In genomic region chr9:83431470-83432060, GRCh38 we compare ENCODE assay signal across 15 cellular contexts.
DNase-seq lines count a peak whose midpoint lies in the region; ATAC-seq and TF ChIP-seq lines count a peak whose summit lies in the region.
"Had no signal": no experiment of that assay in that cellular context is flagged by ENCODE, and none has a peak within 500 bp of the region (broad histone marks: within the 10 kb centered on the region; RNA-seq: fewer than 3 reads in every experiment).

No MANE protein-coding gene starts in this region.

- H3K4me3 ChIP-seq in right cardiac atrium (ENCODE audit: low read length), result no peak overlapping the region
- H3K4me3 ChIP-seq in skeletal muscle tissue (ENCODE audit: low read length in 3 of 3), result peak overlapping the region in 2 of 3 donors; percentile 32 to 36

- H2BK20ac ChIP-seq in H9 (ENCODE audit: low read depth, low read length, poor library complexity, severe bottlenecking), result no peak overlapping the region

- no peak overlapping the region for H3T11ph ChIP-seq in H9 (ENCODE audit: low read length)

- H3K9me3 ChIP-seq in H9 (ENCODE audit: control insufficient read depth, low read depth, low read length) (no peaks in the 10 kb centered on the region), right cardiac atrium (ENCODE audit: control insufficient read depth, low read length) (no peaks in the 10 kb centered on the region), skeletal muscle tissue (ENCODE audit: control insufficient read depth in 3 of 3, low read length in 3 of 3) (no peaks in the 10 kb centered on the region)

- no peaks in the 10 kb centered on the region for H3K23me2 ChIP-seq in H9 (ENCODE audit: insufficient read length, low read depth, low read length, poor library complexity, severe bottlenecking)

- H4K91ac ChIP-seq in H9 (ENCODE audit: insufficient read length, low read depth, low read length), result no peak overlapping the region

- peaks cover 0 to 12% (median 5%) of the 10 kb centered on the region in 3 experiments; a peak in 4 of 7 replicates for H3K36me3 Mint-ChIP-seq in H9 (ENCODE audit: insufficient read depth in 1 of 3, low read depth in 3 of 3)
- H3K36me3 Mint-ChIP-seq: activated naive CD4-positive, alpha-beta T cell treated with anti-CD3 and anti-CD28 coated beads, Interleukin-2, amount 50 U/mL, for 72 hours; CD4-positive, CD25-positive, alpha-beta regulatory T cell had no signal

- WGBS in H9 (ENCODE audit: extremely low coverage, insufficient read length, low lambda C conversion rate), result no CpG with 5 or more reads among the region's 3 CpGs
- 52% methylated on average over 3 of the region's 3 CpGs for WGBS in right cardiac atrium

- no peak overlapping the region for H3K23ac ChIP-seq in H9 (ENCODE audit: insufficient read length, low read depth, low read length)

- H3K27ac ChIP-seq in H9 (ENCODE audit: insufficient read length, low read depth, low read length) (no peak overlapping the region), VCaP (peak overlapping the region; percentile 97), right cardiac atrium (ENCODE audit: low read length) (peak overlapping the region; percentile 61), skeletal muscle tissue (ENCODE audit: low read depth, low read length) (peak overlapping the region; percentile 58)
- H3K27ac ChIP-seq: HL-60 had no signal

- H2BK15ac ChIP-seq in H9 (ENCODE audit: low read depth, low read length), result no peak overlapping the region

- H3K27ac Mint-ChIP-seq in H9, result peak overlapping the region in 2 of 3 experiments; percentile 3 to 97; a peak in 4 of 7 replicates

- no peak overlapping the region for H3K4ac ChIP-seq in H9 (ENCODE audit: low read depth, low read length)

- no peak overlapping the region for H3K56ac ChIP-seq in H9 (ENCODE audit: insufficient read length, low read depth, low read length)

- no peak overlapping the region for H2AFZ ChIP-seq in H9 (ENCODE audit: low read length)

- DNase-seq in H9 (no peak), right cardiac atrium (peak; percentile 34 to 79 (median 44)), occipital lobe (lab: John Stamatoyannopoulos, UW) (no peak)
- DNase-seq in activated CD4-positive, CD25-positive, alpha-beta regulatory T cell (lab: John Stamatoyannopoulos, UW), result no peak
- DNase-seq: activated CD4-positive, alpha-beta T cell treated with anti-CD3 and anti-CD28 coated beads, Interleukin-2, amount 50 U/mL, for 48 hours; CD4-positive, CD25-positive, alpha-beta regulatory T cell; effector CD4-positive, alpha-beta T cell; NCI-H1417; T-helper 1 cell had no signal

- H3K4me1 ChIP-seq in H9 (ENCODE audit: insufficient read depth, low read length), result peaks cover 3% of the 10 kb centered on the region; the same call in 1 of the 2 replicates
- peaks cover 11% of the 10 kb centered on the region for H3K4me1 ChIP-seq in right cardiac atrium (ENCODE audit: control insufficient read depth, insufficient read depth, low read length)
- peaks cover 21 to 34% (median 26%) of the 10 kb centered on the region in 3 donors for H3K4me1 ChIP-seq in skeletal muscle tissue (ENCODE audit: control insufficient read depth in 3 of 3, insufficient read depth in 3 of 3, low read length in 3 of 3)

- TF ChIP-seq CTCF in H9 (conservative IDR thresholded peaks at IDR 0.05), result no peak
- no peak for TF ChIP-seq CTCF in VCaP (conservative IDR thresholded peaks at IDR 0.05)

- H3K14ac ChIP-seq in H9 (ENCODE audit: insufficient read depth, low read length), result no peak overlapping the region

- H3K36me3 ChIP-seq in skeletal muscle tissue (ENCODE audit: control insufficient read depth in 3 of 3, insufficient read depth in 3 of 3, low read length in 3 of 3), result no peaks in the 10 kb centered on the region

- H4K8ac ChIP-seq in H9 (replicated peaks; ENCODE audit: insufficient read length, low read depth, low read length), result no peak overlapping the region

- no peak overlapping the region for H3K4me3 Mint-ChIP-seq in H9
- H3K4me3 Mint-ChIP-seq: CD4-positive, CD25-positive, alpha-beta regulatory T cell had no signal

- H3K4me2 ChIP-seq in H9 (ENCODE audit: insufficient read depth, insufficient read length, low read length), result no peak overlapping the region

- ATAC-seq in right cardiac atrium (peak; percentile 58 to 70), HG02970 (IDR thresholded peaks at IDR 0.05; ENCODE audit: low FRiP score, unreplicated experiment) (no peak), HG03025 (IDR thresholded peaks at IDR 0.05; ENCODE audit: low FRiP score, unreplicated experiment) (no peak)
- ATAC-seq: activated naive CD4-positive, alpha-beta T cell treated with anti-CD3 and anti-CD28 coated beads, Interleukin-2, amount 50 U/mL, for 72 hours had no signal

- no peak overlapping the region for H3K9ac ChIP-seq in H9 (ENCODE audit: extremely low read depth, insufficient read length, low read length)
- no peak overlapping the region for H3K9ac ChIP-seq in skeletal muscle tissue (ENCODE audit: low read depth in 1 of 3, low read length in 3 of 3)

- peaks cover 9 to 10% of the 10 kb centered on the region in 2 experiments; a peak in 4 of 5 replicates for H3K9me3 Mint-ChIP-seq in H9
- H3K9me3 Mint-ChIP-seq: activated naive CD4-positive, alpha-beta T cell treated with anti-CD3 and anti-CD28 coated beads, Interleukin-2, amount 50 U/mL, for 72 hours; CD4-positive, CD25-positive, alpha-beta regulatory T cell had no signal

- no peak overlapping the region for H3K18ac ChIP-seq in H9 (ENCODE audit: insufficient read length, low read depth, low read length)

- H2BK120ac ChIP-seq in H9 (ENCODE audit: low read depth, low read length, poor library complexity, severe bottlenecking), result no peak overlapping the region

- H3K27me3 ChIP-seq in H9 (ENCODE audit: insufficient read depth, low read length), result no peaks in the 10 kb centered on the region
- H3K27me3 ChIP-seq in right cardiac atrium (ENCODE audit: control insufficient read depth, insufficient read depth), result no peaks in the 10 kb centered on the region
- H3K27me3 ChIP-seq in skeletal muscle tissue (ENCODE audit: control insufficient read depth in 3 of 3, insufficient read depth in 3 of 3, low read length in 3 of 3), result no peaks in the 10 kb centered on the region

- intact Hi-C loops in right cardiac atrium (cut with DNase I), result no loop called here

- H3K79me1 ChIP-seq in H9 (ENCODE audit: insufficient read depth, low read depth, low read length, poor library complexity, severe bottlenecking), result no peaks in the 10 kb centered on the region

- H4K5ac ChIP-seq in H9 (ENCODE audit: insufficient read length, low read depth, low read length), result no peak overlapping the region

- H2BK12ac ChIP-seq in H9 (ENCODE audit: insufficient read length, low read depth, low read length), result no peak overlapping the region

- H3K4me1 Mint-ChIP-seq in H9, result peaks cover 13% of the 10 kb centered on the region in 2 experiments
- H3K4me1 Mint-ChIP-seq: CD4-positive, CD25-positive, alpha-beta regulatory T cell had no signal

- no peaks in the 10 kb centered on the region for H3K79me2 ChIP-seq in H9 (ENCODE audit: insufficient read depth, low read length)

- H2BK5ac ChIP-seq in H9 (ENCODE audit: insufficient read length, low read length), result no peak overlapping the region

- no peaks in the 10 kb centered on the region for H4K20me1 ChIP-seq in H9 (ENCODE audit: control insufficient read depth, insufficient read depth, insufficient read length)

- no peak overlapping the region for H2AK5ac ChIP-seq in H9 (ENCODE audit: insufficient read length, low read length)

- no peaks in the 10 kb centered on the region for H3K27me3 Mint-ChIP-seq in H9 (ENCODE audit: low read depth)
- H3K27me3 Mint-ChIP-seq: CD4-positive, CD25-positive, alpha-beta regulatory T cell had no signal

Comparison
In these comparisons a context has a peak if more than half of its experiments do, and no peak if none do; other contexts are left out.
1. DNase-seq: peak in right cardiac atrium (3 of 3); none in H9 (single experiment), activated CD4-positive, CD25-positive, alpha-beta regulatory T cell (0 of 4) and occipital lobe (single experiment).
2. ATAC-seq: peak in right cardiac atrium (2 of 2); none in HG02970 (single experiment) and HG03025 (single experiment).